10 cellular contexts compared by ENCODE assay signal in the genomic region with DNA sequence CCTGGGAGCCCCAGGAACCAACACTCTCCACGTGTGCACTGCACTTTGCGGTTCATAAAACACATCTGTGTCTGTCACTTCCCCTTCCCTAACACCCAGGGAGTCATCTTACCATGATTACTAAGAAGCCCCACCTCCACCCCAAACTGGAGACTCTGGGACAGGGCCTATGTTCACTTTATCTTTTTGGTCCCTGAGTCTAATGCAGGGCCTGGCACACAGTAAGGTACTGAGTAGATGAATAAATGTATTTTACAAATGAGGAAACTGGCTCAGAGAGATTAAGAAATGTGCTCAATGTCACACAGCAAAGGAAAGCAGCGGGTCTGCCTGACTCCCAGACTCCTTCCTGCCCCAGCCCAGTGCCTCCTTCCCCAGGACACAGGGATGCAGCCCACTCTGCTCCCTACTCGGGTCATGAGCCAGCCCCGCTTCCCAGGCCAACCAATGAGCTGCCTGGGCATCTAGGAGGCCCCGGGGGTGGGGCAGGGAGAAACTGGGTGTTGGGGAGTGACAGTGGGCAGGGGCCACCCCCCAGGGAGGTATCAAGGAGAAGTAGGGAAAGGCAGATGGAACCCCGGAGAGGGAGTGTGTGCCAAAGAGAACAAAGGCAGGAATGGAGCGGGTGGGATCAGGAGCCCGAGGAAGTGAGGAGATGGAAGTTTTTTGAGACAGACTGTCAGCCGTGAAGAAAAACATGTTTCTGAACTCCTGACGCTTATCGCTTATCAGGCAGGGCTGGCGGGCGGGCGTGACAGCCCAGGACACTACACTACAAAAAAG. TPM values are rescaled to one million over a fixed set of nuclear protein-coding genes. Genes with fewer than 3 reads are reported as not detected.
DNase-seq lines count a peak whose midpoint lies in the region; ATAC-seq, FAIRE-seq and TF ChIP-seq lines count a peak whose summit lies in the region.
"Had no signal": no experiment of that assay in that cellular context is flagged by ENCODE, and none has a peak within 500 bp of the region (broad histone marks: within the 10 kb centered on the region; RNA-seq: fewer than 3 reads in every experiment).

No MANE protein-coding gene starts in this region.

- no peak for FAIRE-seq in A549 (lab: Jason Lieb, UNC)

- H3K4me2 ChIP-seq in A549 = peak overlapping the region; percentile 71

- H3K27me3 ChIP-seq in HUES6 (ENCODE audit: control insufficient read depth, insufficient read depth, low read length) = no peaks in the 10 kb centered on the region

- H3K9me3 ChIP-seq in A549 = no peaks in the 10 kb centered on the region
- no peaks in the 10 kb centered on the region for H3K9me3 ChIP-seq in HUES6 (ENCODE audit: control insufficient read depth, insufficient read depth, low read depth, low read length)

- H3K27ac ChIP-seq in A549 (peak overlapping the region; percentile 84 to 97), HUES6 (ENCODE audit: low read depth, low read length) (peak overlapping the region; percentile 62; the same call in 1 of the 2 replicates)

- no peak overlapping the region for H3K9ac ChIP-seq in HUES6 (ENCODE audit: low read length)

- H3K4me3 ChIP-seq in A549 (no peak overlapping the region), HUES6 (ENCODE audit: low read depth, low read length) (no peak overlapping the region)

- no peak for TF ChIP-seq POLR2A in A549 (IDR thresholded peaks at IDR 0.05; ENCODE audit: low read length)

- no peak for TF ChIP-seq CTCF in A549 (IDR thresholded peaks at IDR 0.05)

- no peak for TF ChIP-seq EP300 in A549 (IDR thresholded peaks at IDR 0.05)

- H3K4me1 ChIP-seq in A549 (peaks cover 90% of the 10 kb centered on the region), HUES6 (ENCODE audit: control insufficient read depth, insufficient read depth, low read length) (peaks cover 71% of the 10 kb centered on the region)

- WGBS in A549 (ENCODE audit: missing lambda C conversion rate) = 66% methylated on average over 15 of the region's 15 CpGs

- ATAC-seq in A549 (peak in 1 of 2 experiments; percentile 3; a peak in 1 of 6 replicates), left lobe of liver (peak; percentile 5), HG03571 (IDR thresholded peaks at IDR 0.05; ENCODE audit: unreplicated experiment) (no peak), HG02642 (IDR thresholded peaks at IDR 0.05; ENCODE audit: poor library complexity, unreplicated experiment) (no peak)

- CTCF ChIA-PET in A549 (lab: Yijun Ruan, JAX) = interaction anchor here (1.0 to 3.1 kb wide), 4 partner anchors 29 to 226 kb away, joined by 3 to 17 read pairs (median 6); a partner anchor contains a TSS

- H3K36me3 ChIP-seq in HUES6 (ENCODE audit: control insufficient read depth, insufficient read depth, low read length) = no peaks in the 10 kb centered on the region

- POLR2A ChIA-PET in A549 (lab: Yijun Ruan, JAX) = no interaction called here

- TF ChIP-seq RAD21 in A549 (conservative IDR thresholded peaks at IDR 0.05 in 1 of 2, IDR thresholded peaks at IDR 0.05 in 1 of 2) = no peak

- no peak for DNase-seq in A549 (ENCODE audit: low read depth in 1 of 2, low spot score in 1 of 2)
- peak; percentile 50 for DNase-seq in amniotic epithelial cell (ENCODE audit: low read depth)
- DNase-seq in left lobe of liver (ENCODE audit: low spot score) = no peak
- no peak for DNase-seq in NCI-H1417 treated with DMSO at 0.1 percent for 48 hours (lab: John Stamatoyannopoulos, UW)
- DNase-seq in activated CD8-positive, alpha-beta memory T cell treated with anti-CD3 and anti-CD28 coated beads for 24 hours = no peak
- DNase-seq: activated B cell treated with CpG ODN at 0.5 μM for 24 hours; activated naive CD8-positive, alpha-beta T cell treated with anti-CD3 and anti-CD28 coated beads for 36 hours had no signal

TF ChIP-seq in A549, 52 proteins besides CTCF, POLR2A, EP300 and RAD21:
- no peak for TF ChIP-seq FOSB (CRISPR knock-in tag; IDR thresholded peaks at IDR 0.05)
- TF ChIP-seq NR3C1 (IDR thresholded peaks at IDR 0.05) = no peak
- TF ChIP-seq, protein P1, sequence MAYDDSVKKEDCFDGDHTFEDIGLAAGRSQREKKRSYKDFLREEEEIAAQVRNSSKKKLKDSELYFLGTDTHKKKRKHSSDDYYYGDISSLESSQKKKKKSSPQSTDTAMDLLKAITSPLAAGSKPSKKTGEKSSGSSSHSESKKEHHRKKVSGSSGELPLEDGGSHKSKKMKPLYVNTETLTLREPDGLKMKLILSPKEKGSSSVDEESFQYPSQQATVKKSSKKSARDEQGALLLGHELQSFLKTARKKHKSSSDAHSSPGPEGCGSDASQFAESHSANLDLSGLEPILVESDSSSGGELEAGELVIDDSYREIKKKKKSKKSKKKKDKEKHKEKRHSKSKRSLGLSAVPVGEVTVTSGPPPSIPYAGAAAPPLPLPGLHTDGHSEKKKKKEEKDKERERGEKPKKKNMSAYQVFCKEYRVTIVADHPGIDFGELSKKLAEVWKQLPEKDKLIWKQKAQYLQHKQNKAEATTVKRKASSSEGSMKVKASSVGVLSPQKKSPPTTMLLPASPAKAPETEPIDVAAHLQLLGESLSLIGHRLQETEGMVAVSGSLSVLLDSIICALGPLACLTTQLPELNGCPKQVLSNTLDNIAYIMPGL (CRISPR knock-in tag; IDR thresholded peaks at IDR 0.05; ENCODE audit: borderline replicate concordance) = no peak
- TF ChIP-seq HOXB5 (CRISPR knock-in tag; IDR thresholded peaks at IDR 0.05) = no peak
- TF ChIP-seq NFE2L2 (conservative IDR thresholded peaks at IDR 0.05; ENCODE audit: low read length) = no peak
- TF ChIP-seq, protein P2, sequence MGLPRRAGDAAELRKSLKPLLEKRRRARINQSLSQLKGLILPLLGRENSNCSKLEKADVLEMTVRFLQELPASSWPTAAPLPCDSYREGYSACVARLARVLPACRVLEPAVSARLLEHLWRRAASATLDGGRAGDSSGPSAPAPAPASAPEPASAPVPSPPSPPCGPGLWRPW (IDR thresholded peaks at IDR 0.05) = no peak
- no peak for TF ChIP-seq KDM1A (IDR thresholded peaks at IDR 0.05; ENCODE audit: low read depth)
- TF ChIP-seq POLR2AphosphoS2 (conservative IDR thresholded peaks at IDR 0.05; ENCODE audit: low read length) = no peak
- no peak for TF ChIP-seq ZSCAN20 (CRISPR knock-in tag; IDR thresholded peaks at IDR 0.05)
- no peak for TF ChIP-seq MYC (IDR thresholded peaks at IDR 0.05; ENCODE audit: borderline replicate concordance, low read length)
- TF ChIP-seq ZNF302 (CRISPR knock-in tag; IDR thresholded peaks at IDR 0.05) = no peak
- TF ChIP-seq, protein P3, sequence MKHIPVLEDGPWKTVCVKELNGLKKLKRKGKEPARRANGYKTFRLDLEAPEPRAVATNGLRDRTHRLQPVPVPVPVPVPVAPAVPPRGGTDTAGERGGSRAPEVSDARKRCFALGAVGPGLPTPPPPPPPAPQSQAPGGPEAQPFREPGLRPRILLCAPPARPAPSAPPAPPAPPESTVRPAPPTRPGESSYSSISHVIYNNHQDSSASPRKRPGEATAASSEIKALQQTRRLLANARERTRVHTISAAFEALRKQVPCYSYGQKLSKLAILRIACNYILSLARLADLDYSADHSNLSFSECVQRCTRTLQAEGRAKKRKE (CRISPR knock-in tag; IDR thresholded peaks at IDR 0.05; ENCODE audit: low read depth) = no peak
- TF ChIP-seq ZC3H11A (IDR thresholded peaks at IDR 0.05) = no peak
- TF ChIP-seq FOSL2 (IDR thresholded peaks at IDR 0.05) = no peak
- TF ChIP-seq FOSL2 (CRISPR knock-in tag; IDR thresholded peaks at IDR 0.05) = no peak
- TF ChIP-seq, protein P4, sequence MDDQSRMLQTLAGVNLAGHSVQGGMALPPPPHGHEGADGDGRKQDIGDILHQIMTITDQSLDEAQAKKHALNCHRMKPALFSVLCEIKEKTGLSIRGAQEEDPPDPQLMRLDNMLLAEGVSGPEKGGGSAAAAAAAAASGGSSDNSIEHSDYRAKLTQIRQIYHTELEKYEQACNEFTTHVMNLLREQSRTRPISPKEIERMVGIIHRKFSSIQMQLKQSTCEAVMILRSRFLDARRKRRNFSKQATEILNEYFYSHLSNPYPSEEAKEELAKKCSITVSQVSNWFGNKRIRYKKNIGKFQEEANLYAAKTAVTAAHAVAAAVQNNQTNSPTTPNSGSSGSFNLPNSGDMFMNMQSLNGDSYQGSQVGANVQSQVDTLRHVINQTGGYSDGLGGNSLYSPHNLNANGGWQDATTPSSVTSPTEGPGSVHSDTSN (IDR thresholded peaks at IDR 0.05) = no peak
- TF ChIP-seq, protein P5, sequence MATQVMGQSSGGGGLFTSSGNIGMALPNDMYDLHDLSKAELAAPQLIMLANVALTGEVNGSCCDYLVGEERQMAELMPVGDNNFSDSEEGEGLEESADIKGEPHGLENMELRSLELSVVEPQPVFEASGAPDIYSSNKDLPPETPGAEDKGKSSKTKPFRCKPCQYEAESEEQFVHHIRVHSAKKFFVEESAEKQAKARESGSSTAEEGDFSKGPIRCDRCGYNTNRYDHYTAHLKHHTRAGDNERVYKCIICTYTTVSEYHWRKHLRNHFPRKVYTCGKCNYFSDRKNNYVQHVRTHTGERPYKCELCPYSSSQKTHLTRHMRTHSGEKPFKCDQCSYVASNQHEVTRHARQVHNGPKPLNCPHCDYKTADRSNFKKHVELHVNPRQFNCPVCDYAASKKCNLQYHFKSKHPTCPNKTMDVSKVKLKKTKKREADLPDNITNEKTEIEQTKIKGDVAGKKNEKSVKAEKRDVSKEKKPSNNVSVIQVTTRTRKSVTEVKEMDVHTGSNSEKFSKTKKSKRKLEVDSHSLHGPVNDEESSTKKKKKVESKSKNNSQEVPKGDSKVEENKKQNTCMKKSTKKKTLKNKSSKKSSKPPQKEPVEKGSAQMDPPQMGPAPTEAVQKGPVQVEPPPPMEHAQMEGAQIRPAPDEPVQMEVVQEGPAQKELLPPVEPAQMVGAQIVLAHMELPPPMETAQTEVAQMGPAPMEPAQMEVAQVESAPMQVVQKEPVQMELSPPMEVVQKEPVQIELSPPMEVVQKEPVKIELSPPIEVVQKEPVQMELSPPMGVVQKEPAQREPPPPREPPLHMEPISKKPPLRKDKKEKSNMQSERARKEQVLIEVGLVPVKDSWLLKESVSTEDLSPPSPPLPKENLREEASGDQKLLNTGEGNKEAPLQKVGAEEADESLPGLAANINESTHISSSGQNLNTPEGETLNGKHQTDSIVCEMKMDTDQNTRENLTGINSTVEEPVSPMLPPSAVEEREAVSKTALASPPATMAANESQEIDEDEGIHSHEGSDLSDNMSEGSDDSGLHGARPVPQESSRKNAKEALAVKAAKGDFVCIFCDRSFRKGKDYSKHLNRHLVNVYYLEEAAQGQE (IDR thresholded peaks at IDR 0.05) = no peak

RNA-seq across cellular contexts. Expression of a gene that starts 30.5 kb away (rescaled TPM):
- polyA plus RNA-seq in A549 (2011; rRNA removed) (15.4 and 16.4 TPM in 2 replicates), A549 (2017; fragmentation: RNase III; extraction: RNeasy Plus Mini Kit Qiagen cat#74134 plus additional on column Dnase treatment) (21.6 to 22.4 TPM (median 22.0 TPM) in 3 replicates)
- polyA plus RNA-seq in A549 (2012; cell fraction: cytosol; rRNA removed) = 20.9 and 25.8 TPM in 2 replicates
- 18.9 and 20.7 TPM in 2 replicates for polyA plus RNA-seq in A549 (2012; cell fraction: nucleus; rRNA removed)
- polyA minus RNA-seq in A549 (2011; rRNA and poly(A)+ RNA removed) = 23.8 and 23.9 TPM in 2 replicates
- 14.1 TPM for total RNA-seq in left lobe of liver
